8 cellular contexts compared by ENCODE assay signal in the genomic region with DNA sequence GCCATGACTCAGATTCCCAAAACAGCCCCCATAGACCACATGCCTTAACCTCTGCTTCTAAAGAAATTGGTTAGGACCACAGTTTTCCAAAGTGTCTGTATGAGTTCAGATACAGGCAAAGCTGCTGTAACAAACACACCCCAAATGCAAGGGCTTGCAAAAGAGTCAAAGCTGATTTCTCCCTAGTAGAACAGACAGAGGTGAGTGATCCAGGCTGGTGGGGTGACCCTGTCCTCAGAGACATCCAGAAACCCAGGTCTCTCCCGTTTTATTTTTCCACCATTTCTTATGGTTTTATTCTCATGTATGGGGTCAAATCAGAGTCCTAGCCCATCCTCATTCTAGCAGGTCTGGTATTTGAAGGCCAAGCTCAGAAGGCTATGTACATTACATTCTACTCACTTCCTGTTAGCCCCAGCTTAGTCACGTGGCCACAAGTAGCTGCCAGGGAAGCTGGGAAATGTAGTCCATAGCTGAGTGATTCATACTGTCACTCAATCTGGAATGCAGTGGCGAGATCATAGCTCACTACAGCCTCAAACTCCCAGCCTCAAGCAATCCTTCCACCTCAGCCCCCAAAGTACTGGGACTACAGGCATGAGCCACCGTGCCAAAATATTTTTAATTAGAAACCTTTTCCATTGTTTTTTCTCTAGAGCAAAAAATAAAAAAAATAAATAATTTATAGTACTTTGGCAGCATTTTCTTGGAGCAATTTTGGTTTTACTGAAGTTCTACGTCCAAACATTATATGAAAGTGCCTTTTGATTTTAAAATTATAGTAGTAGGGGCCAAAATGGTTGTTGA.
DNase-seq lines count a peak whose midpoint lies in the region; ATAC-seq, FAIRE-seq and TF ChIP-seq lines count a peak whose summit lies in the region.

No MANE protein-coding gene starts in this region.

- no peak overlapping the region for H3K4me3 Mint-ChIP-seq in CD14-positive monocyte

- H3K4me1 Mint-ChIP-seq in CD14-positive monocyte, result peaks cover 3% of the 10 kb centered on the region

- no peak overlapping the region for H3K4me3 ChIP-seq in fibroblast of mammary gland (ENCODE audit: control insufficient read depth, low read depth, low read length)

- no peak for FAIRE-seq in H54 (lab: Jason Lieb, UNC)

- TF ChIP-seq POLR2A in H54 (IDR thresholded peaks at IDR 0.05; ENCODE audit: low read depth, low read length), result no peak

- ATAC-seq in HG03521 (IDR thresholded peaks at IDR 0.05; ENCODE audit: unreplicated experiment) (no peak), GM18909 (IDR thresholded peaks at IDR 0.05; ENCODE audit: poor library complexity, unreplicated experiment) (no peak)

- DNase-seq in CD14-positive monocyte (ENCODE audit: low spot score) (peak; percentile 67), H54 (ENCODE audit: insufficient read length, low spot score) (peak; percentile 78), RKO (ENCODE audit: low spot score) (peak; percentile 95), fibroblast of mammary gland (ENCODE audit: low read depth) (peak; percentile 82), stromal cell of bone marrow (ENCODE audit: low read depth) (peak; percentile 64), cerebellar cortex (ENCODE audit: low spot score) (no peak)

- peaks cover 0 to 7% (median 0%) of the 10 kb centered on the region in 7 donors for H3K9me3 Mint-ChIP-seq in CD14-positive monocyte

- intact Hi-C loops in CD14-positive monocyte (cut with micrococcal nuclease), result no loop called here

- TF ChIP-seq CTCF in CD14-positive monocyte (IDR thresholded peaks at IDR 0.05) (no peak), fibroblast of mammary gland (conservative IDR thresholded peaks at IDR 0.05; ENCODE audit: control insufficient read depth, insufficient read depth, low read depth, low read length) (no peak)

- no peaks in the 10 kb centered on the region for H3K36me3 Mint-ChIP-seq in CD14-positive monocyte

- H3K27ac Mint-ChIP-seq in CD14-positive monocyte, result no peak overlapping the region

- H3K27me3 Mint-ChIP-seq in CD14-positive monocyte (ENCODE audit: low read depth in 3 of 3), result peaks cover 3 to 9% (median 5%) of the 10 kb centered on the region in 3 donors
